ENCODE assay signal across 21 cellular contexts in genomic region chr14:74861734-74862090, GRCh38. TPM values are rescaled to one million over a fixed set of nuclear protein-coding genes. Genes with fewer than 3 reads are reported as not detected.
DNase-seq lines count a peak whose midpoint lies in the region; ATAC-seq, FAIRE-seq and TF ChIP-seq lines count a peak whose summit lies in the region.
"Had no signal": no experiment of that assay in that cellular context is flagged by ENCODE, and none has a peak within 500 bp of the region (broad histone marks: within the 10 kb centered on the region; RNA-seq: fewer than 3 reads in every experiment).

No MANE protein-coding gene starts in this region.

- no peak for TF ChIP-seq CTCF in HepG2 (CRISPR knock-in tag; IDR thresholded peaks at IDR 0.05)
- TF ChIP-seq CTCF in right lobe of liver (IDR thresholded peaks at IDR 0.05) = no peak
- TF ChIP-seq CTCF in K562 (IDR thresholded peaks at IDR 0.05 in 2 of 3, conservative IDR thresholded peaks at IDR 0.05 in 1 of 3; ENCODE audit: insufficient read depth in 2 of 3, low read depth in 1 of 3, low read length in 3 of 3) = no peak
- no peak for TF ChIP-seq CTCF in H1 (IDR thresholded peaks at IDR 0.05; ENCODE audit: control extremely low read depth in 1 of 3, insufficient read depth in 1 of 3, low read depth in 1 of 3, low read length in 3 of 3)

- H3K9me1 ChIP-seq in K562 (ENCODE audit: control insufficient read depth, insufficient read depth, low read length) = no peaks in the 10 kb centered on the region

- no peak overlapping the region for H3K4ac ChIP-seq in H1 (replicated peaks; ENCODE audit: insufficient read length, low read depth, low read length)

- H3K23me2 ChIP-seq in H1 (ENCODE audit: low read depth, low read length) = no peaks in the 10 kb centered on the region; the same call in 1 of the 2 replicates

- POLR2A ChIA-PET in HepG2 (lab: Yijun Ruan, JAX) = interaction anchor here (1.5 to 2.7 kb wide), 3 partner anchors 17 to 44 kb away, joined by 3 to 12 read pairs (median 7); no protein-coding TSS in a partner anchor
- POLR2A ChIA-PET in K562 (lab: Yijun Ruan, JAX) = interaction anchor here (0.9 to 1.5 kb wide), 6 partner anchors 11 to 163 kb away, joined by 3 to 6 read pairs (median 4); no protein-coding TSS in a partner anchor
- POLR2A ChIA-PET in H1 (lab: Charles Lee; ENCODE audit: partially characterized antibody) = interaction anchor here (0.8 to 8.6 kb wide), 10 partner anchors 9 to 265 kb away, joined by 3 to 80 read pairs (median 4); partner anchors contain the start of genes DLST, LTBP2 and NEK9

- H3K9me3 ChIP-seq in HepG2 (ENCODE audit: low read length) (no peaks in the 10 kb centered on the region), right lobe of liver (no peaks in the 10 kb centered on the region), K562 (replicated peaks; ENCODE audit: control insufficient read depth, insufficient read depth, low read depth, low read length) (no peaks in the 10 kb centered on the region), H1 (ENCODE audit: insufficient read depth in 2 of 2, low read depth in 1 of 2, low read length in 1 of 2) (no peaks in the 10 kb centered on the region)
- H3K9me3 ChIP-seq: A549; BLaER1 treated with 17β-estradiol and CSF1 and Interleukin-3, amounts not matched to agents 10 nM and 100 nM; Caco-2 had no signal

- WGBS in HepG2 (ENCODE audit: low lambda C conversion rate) = 2% methylated on average over 3 of the region's 3 CpGs
- WGBS in right lobe of liver (ENCODE audit: insufficient coverage, low coverage, low lambda C conversion rate, missing lambda C conversion rate) = 53% methylated on average over 3 of the region's 3 CpGs
- WGBS in K562 (ENCODE audit: insufficient coverage, low coverage, missing lambda C conversion rate) = 19% methylated on average over 3 of the region's 3 CpGs
- WGBS in H1 (ENCODE audit: extremely low coverage in 1 of 2, insufficient coverage in 1 of 2, insufficient read length in 1 of 2, insufficient replicate concordance in 2 of 2, low coverage in 1 of 2, low lambda C conversion rate in 2 of 2, missing lambda C conversion rate in 1 of 2), 2 experiments = 88% methylated on average over 3 of the region's 3 CpGs; no CpG with 5 or more reads in 1 of the 2 experiments

- CTCF ChIA-PET in HepG2 (lab: Yijun Ruan, JAX; ENCODE audit: low intra/inter-chr PET ratio, low total read pairs) = interaction anchor here (2.5 kb wide), 1 partner anchor 44 kb away, joined by 47 read pairs; no protein-coding TSS in a partner anchor
- CTCF ChIA-PET in K562 (lab: Yijun Ruan, JAX; ENCODE audit: low intra/inter-chr PET ratio) = interaction anchor here (1.9 to 2.1 kb wide), 2 partner anchors 43 to 227 kb away, joined by 19 to 23 read pairs; no protein-coding TSS in a partner anchor
- CTCF ChIA-PET in H1 (lab: Charles Lee; ENCODE audit: partially characterized antibody) = interaction anchor here (0.7 to 18.3 kb wide), 16 partner anchors 8 to 227 kb away, joined by 3 to 509 read pairs (median 8); partner anchors contain the start of genes DLST, PGF and PROX2

- TF ChIP-seq EP300 in HepG2 (IDR thresholded peaks at IDR 0.05; ENCODE audit: low read depth in 2 of 2, low read length in 2 of 2) (no peak), HepG2 (CRISPR knock-in tag; IDR thresholded peaks at IDR 0.05; ENCODE audit: borderline replicate concordance) (no peak), K562 (IDR thresholded peaks at IDR 0.05; ENCODE audit: low read length) (no peak), H1 (IDR thresholded peaks at IDR 0.05; ENCODE audit: borderline replicate concordance in 1 of 2, low read depth in 2 of 2, low read length in 2 of 2) (no peak)

- H3K36me3 ChIP-seq in HepG2 (replicated peaks in 1 of 2; ENCODE audit: control insufficient read depth in 1 of 2, insufficient read depth in 2 of 2, low read length in 2 of 2) (no peaks in the 10 kb centered on the region), right lobe of liver (no peaks in the 10 kb centered on the region), K562 (ENCODE audit: control insufficient read depth, insufficient read depth, low read length) (no peaks in the 10 kb centered on the region), H1 (ENCODE audit: control insufficient read depth in 2 of 4, insufficient read depth in 4 of 4, low read length in 3 of 4) (no peaks in the 10 kb centered on the region)

- no peak overlapping the region for H2BK20ac ChIP-seq in H1 (ENCODE audit: low read length)

- BruUV-seq in HepG2 (replicated peaks; lab: Mats Ljungman, UMichigan) (no TSS peak), K562 (replicated peaks; lab: Mats Ljungman, UMichigan) (no TSS peak)

- H3K9ac ChIP-seq in HepG2 (ENCODE audit: insufficient read depth, low read depth, low read length) (no peak overlapping the region), K562 (ENCODE audit: insufficient read depth in 1 of 2, low read depth in 2 of 2, low read length in 2 of 2) (no peak overlapping the region), H1 (replicated peaks in 1 of 4; ENCODE audit: extremely low read depth in 1 of 4, low read depth in 3 of 4, low read length in 3 of 4) (no peak overlapping the region)
- H3K9ac ChIP-seq: BLaER1 treated with 17β-estradiol and CSF1 and Interleukin-3, amounts not matched to agents 10 nM and 100 nM had no signal

- no peak overlapping the region for H3K56ac ChIP-seq in H1 (replicated peaks; ENCODE audit: insufficient read length, low read depth, low read length)

- no peak for ATAC-seq in HepG2
- no peak for ATAC-seq in right lobe of liver
- no peak for ATAC-seq in K562
- ATAC-seq in HG03108 (IDR thresholded peaks at IDR 0.05; ENCODE audit: unreplicated experiment) = no peak

- no peak overlapping the region for H4K8ac ChIP-seq in H1 (ENCODE audit: extremely low read depth, insufficient read depth, low read length)

- H2BK5ac ChIP-seq in H1 (ENCODE audit: low read depth, low read length) = no peak overlapping the region

- no peak overlapping the region for H4K5ac ChIP-seq in H1 (ENCODE audit: insufficient read length, low read depth, low read length)

- H2BK120ac ChIP-seq in H1 (replicated peaks; ENCODE audit: low read depth, low read length) = no peak overlapping the region

- no peak for TF ChIP-seq POLR2A in HepG2 (IDR thresholded peaks at IDR 0.05; ENCODE audit: insufficient read depth in 1 of 2, low read depth in 2 of 2, low read length in 2 of 2)
- no peak for TF ChIP-seq POLR2A in right lobe of liver (IDR thresholded peaks at IDR 0.05)
- no peak for TF ChIP-seq POLR2A in K562 (conservative IDR thresholded peaks at IDR 0.05)
- no peak for TF ChIP-seq POLR2A in H1 (IDR thresholded peaks at IDR 0.05; ENCODE audit: control extremely low read depth in 1 of 2, low read depth in 2 of 2, low read length in 2 of 2)

- H3K4me3 ChIP-seq in HepG2 (replicated peaks in 1 of 3; ENCODE audit: insufficient read depth in 1 of 3, low read depth in 2 of 3, low read length in 3 of 3) (no peak overlapping the region), right lobe of liver (no peak overlapping the region), K562 (no peak overlapping the region), H1 (ENCODE audit: extremely low read depth in 1 of 4, insufficient read depth in 2 of 4, low read depth in 3 of 4, low read length in 4 of 4) (no peak overlapping the region)
- H3K4me3 ChIP-seq: A549; BLaER1 treated with 17β-estradiol and CSF1 and Interleukin-3, amounts not matched to agents 10 nM and 100 nM had no signal

- no peak for DNase-seq in HepG2 (ENCODE audit: low spot score)
- DNase-seq in right lobe of liver = no peak
- DNase-seq in K562 (ENCODE audit: extremely low read depth in 1 of 4, low spot score in 3 of 4) = no peak
- DNase-seq in H1 (ENCODE audit: low read depth in 1 of 2, low spot score in 2 of 2) = no peak
- DNase-seq in DMS79 treated with DMSO at 0.1 percent for 48 hours (lab: John Stamatoyannopoulos, UW) = no peak
- DNase-seq: AML-193; Caco-2; Calu3; CD4-positive, alpha-beta T cell; CD8-positive, alpha-beta T cell; DMS153; DMS53; DMS79; GF-D8 had no signal

- H3K23ac ChIP-seq in H1 (ENCODE audit: insufficient read length) = no peak overlapping the region

- FAIRE-seq in HepG2 (lab: Jason Lieb, UNC) (no peak), K562 (lab: Jason Lieb, UNC) (no peak), H1 (lab: Jason Lieb, UNC) (no peak)
- FAIRE-seq: A549 had no signal

- H4K20me1 ChIP-seq in HepG2 (ENCODE audit: insufficient read depth, low read length) (no peaks in the 10 kb centered on the region), K562 (replicated peaks; ENCODE audit: control insufficient read depth, insufficient read depth, low read length) (no peaks in the 10 kb centered on the region; the same call in 1 of the 2 replicates), H1 (replicated peaks in 1 of 2; ENCODE audit: control insufficient read depth in 1 of 2, insufficient read depth in 2 of 2, low read length in 2 of 2) (no peaks in the 10 kb centered on the region)
- H4K20me1 ChIP-seq: BLaER1 treated with 17β-estradiol and CSF1 and Interleukin-3, amounts not matched to agents 10 nM and 100 nM had no signal

- intact Hi-C loops in HepG2 (cut with micrococcal nuclease; ENCODE audit: unreplicated experiment) = loop anchor here (1.0 kb wide), 1 partner anchor 44 kb away; no protein-coding TSS in a partner anchor
- intact Hi-C loops in right lobe of liver (cut with DNase I) = loop anchor here (5.0 kb wide), 1 partner anchor 46 kb away; no protein-coding TSS in a partner anchor
- intact Hi-C loops in K562 (cut with micrococcal nuclease) = loop anchor here (1.0 to 5.0 kb wide), 3 partner anchors 44 to 436 kb away; no protein-coding TSS in a partner anchor

- peaks cover 2 to 4% of the 10 kb centered on the region in 2 experiments; a peak in 1 of 5 replicates for H3K27me3 ChIP-seq in HepG2 (ENCODE audit: control insufficient read depth in 1 of 2, insufficient read depth in 2 of 2, low read length in 2 of 2)
- no peaks in the 10 kb centered on the region for H3K27me3 ChIP-seq in right lobe of liver
- no peaks in the 10 kb centered on the region for H3K27me3 ChIP-seq in K562 (ENCODE audit: control insufficient read depth in 2 of 2, insufficient read depth in 2 of 2, low read length in 2 of 2)
- no peaks in the 10 kb centered on the region for H3K27me3 ChIP-seq in H1 (replicated peaks in 1 of 4; ENCODE audit: control insufficient read depth in 3 of 4, extremely low read depth in 1 of 4, insufficient read depth in 3 of 4, low read length in 3 of 4)
- H3K27me3 ChIP-seq: BLaER1 treated with 17β-estradiol and CSF1 and Interleukin-3, amounts not matched to agents 10 nM and 100 nM had no signal

- H2BK15ac ChIP-seq in H1 (ENCODE audit: low read length) = no peak overlapping the region

- H3K4me2 ChIP-seq in HepG2 (ENCODE audit: low read depth, low read length) (no peak overlapping the region), K562 (ENCODE audit: insufficient read depth, low read length) (no peak overlapping the region), H1 (ENCODE audit: insufficient read depth in 1 of 2, low read depth in 2 of 2, low read length in 2 of 2) (no peak overlapping the region)
- H3K4me2 ChIP-seq: A549 had no signal

- H3K14ac ChIP-seq in H1 (ENCODE audit: insufficient read length) = no peak overlapping the region

- no peak overlapping the region for H2BK12ac ChIP-seq in H1 (ENCODE audit: low read depth, low read length)

- H3K79me1 ChIP-seq in H1 (ENCODE audit: low read depth, low read length) = no peaks in the 10 kb centered on the region

- H2AFZ ChIP-seq in HepG2 (ENCODE audit: low read length) = no peak overlapping the region
- no peak overlapping the region for H2AFZ ChIP-seq in K562 (ENCODE audit: low read depth, low read length)
- H2AFZ ChIP-seq in H1 (ENCODE audit: low read length) = peak overlapping the region; percentile 28; the same call in 1 of the 2 replicates

- no peak overlapping the region for H2AK5ac ChIP-seq in H1 (ENCODE audit: low read depth, low read length)

- no peak overlapping the region for H3K18ac ChIP-seq in H1 (ENCODE audit: extremely low read depth, low read length)

- H3K79me2 ChIP-seq in HepG2 (ENCODE audit: insufficient read depth, low read length) (no peaks in the 10 kb centered on the region), K562 (ENCODE audit: control insufficient read depth, insufficient read depth, low read length) (no peaks in the 10 kb centered on the region), H1 (ENCODE audit: control insufficient read depth in 1 of 2, insufficient read depth in 2 of 2, low read length in 2 of 2) (no peaks in the 10 kb centered on the region)

- peaks cover 8% of the 10 kb centered on the region for H3K4me1 ChIP-seq in HepG2 (ENCODE audit: insufficient read depth, low read length)
- H3K4me1 ChIP-seq in right lobe of liver = no peaks in the 10 kb centered on the region
- H3K4me1 ChIP-seq in K562 (replicated peaks in 1 of 2; ENCODE audit: control insufficient read depth in 2 of 2, insufficient read depth in 2 of 2, low read length in 2 of 2) = no peaks in the 10 kb centered on the region; a peak in 1 of 5 replicates
- H3K4me1 ChIP-seq in H1 (replicated peaks in 1 of 4; ENCODE audit: control insufficient read depth in 3 of 4, insufficient read depth in 4 of 4, low read length in 3 of 4) = 0 out of 7 replicates have a peak, but pooled peaks cover 0 to 2% (median 0%) of the 10 kb centered on the region in 4 experiments
- H3K4me1 ChIP-seq: A549, Caco-2 had no signal

- no peak overlapping the region for H3K27ac ChIP-seq in HepG2 (ENCODE audit: extremely low read length, insufficient read depth, low read length)
- H3K27ac ChIP-seq in right lobe of liver = no peak overlapping the region
- H3K27ac ChIP-seq in K562 (ENCODE audit: extremely low read depth, low read depth, low read length) = no peak overlapping the region
- no peak overlapping the region for H3K27ac ChIP-seq in H1 (ENCODE audit: low read depth, low read length)
- H3K27ac ChIP-seq: 22Rv1; A549; BLaER1 treated with 17β-estradiol and CSF1 and Interleukin-3, amounts not matched to agents 10 nM and 100 nM; C4-2B had no signal

- in situ Hi-C loops in HepG2 (cut with HindIII; ENCODE audit: extremely low pct_ligation_motif_present, low pct_unique_long_range_greater_than_20kb) (loop anchor here (5.0 kb wide), 1 partner anchor 46 kb away; no protein-coding TSS in a partner anchor), K562 (cut with MboI) (loop anchor here (5.0 to 10.0 kb wide), 2 partner anchors 41 to 443 kb away; no protein-coding TSS in a partner anchor)

- no peak overlapping the region for H4K91ac ChIP-seq in H1 (replicated peaks; ENCODE audit: insufficient read length, low read length)

- TF ChIP-seq RAD21 in HepG2 (CRISPR knock-in tag; IDR thresholded peaks at IDR 0.05) (no peak), K562 (CRISPR knock-in tag; conservative IDR thresholded peaks at IDR 0.05 in 1 of 2, IDR thresholded peaks at IDR 0.05 in 1 of 2) (no peak), H1 (IDR thresholded peaks at IDR 0.05 in 1 of 2, conservative IDR thresholded peaks at IDR 0.05 in 1 of 2; ENCODE audit: low read depth in 2 of 2, low read length in 2 of 2) (no peak)

RNA-seq across cellular contexts. Expression of gene PROX2, which starts 14.2 kb away (rescaled TPM):
- not detected in 2 replicates for total RNA-seq in HepG2 (2016; rRNA removed; fragmentation: Illumina TruSeq; extraction: Trizol)
- total RNA-seq in HepG2 (2016; cell fraction: cytosol; rRNA removed; fragmentation: Illumina TruSeq; extraction: Trizol; ENCODE audit: low read depth) = not detected in 2 replicates
- total RNA-seq in HepG2 (2016; cell fraction: insoluble cytoplasmic fraction; rRNA removed; fragmentation: Illumina TruSeq; extraction: Trizol) = not detected in 2 replicates
- total RNA-seq in HepG2 (2016; cell fraction: membrane; rRNA removed; fragmentation: Illumina TruSeq; extraction: Trizol) = not detected in 2 replicates
- not detected in 2 replicates for total RNA-seq in HepG2 (2016; cell fraction: nucleus; rRNA removed; fragmentation: Illumina TruSeq; extraction: Trizol)
- not detected in 2 replicates for polyA plus RNA-seq in HepG2 (2011; rRNA removed)
- not detected in 2 replicates for polyA plus RNA-seq in HepG2 (2011; cell fraction: cytosol; rRNA removed)
- polyA plus RNA-seq in HepG2 (2011; cell fraction: nucleus; rRNA removed) = not detected in 2 replicates
- polyA plus RNA-seq in HepG2 (2012) = 0.47 and 0.59 TPM in 2 replicates
- not detected in 2 replicates for polyA plus RNA-seq in HepG2 (2016; cell fraction: cytosol; fragmentation: Illumina TruSeq; extraction: Trizol; ENCODE audit: low read depth)
- polyA plus RNA-seq in HepG2 (2016; cell fraction: insoluble cytoplasmic fraction; fragmentation: Illumina TruSeq; extraction: Trizol; ENCODE audit: low read depth) = not detected in 2 replicates
- polyA plus RNA-seq in HepG2 (2016; cell fraction: membrane; fragmentation: Illumina TruSeq; extraction: Trizol; ENCODE audit: low read depth) = not detected in 2 replicates
- polyA plus RNA-seq in HepG2 (2016; cell fraction: nucleus; fragmentation: Illumina TruSeq; extraction: Trizol; ENCODE audit: insufficient read depth, low read depth) = not detected in 2 replicates
- not detected in 2 replicates for polyA minus RNA-seq in HepG2 (2011; rRNA and poly(A)+ RNA removed; ENCODE audit: low replicate concordance)
- not detected in 2 replicates for polyA minus RNA-seq in HepG2 (2011; cell fraction: cytosol; rRNA and poly(A)+ RNA removed)
- polyA minus RNA-seq in HepG2 (2011; cell fraction: nucleus; rRNA and poly(A)+ RNA removed) = not detected in 2 replicates
- not detected for total RNA-seq in right lobe of liver
- not detected in 2 replicates for total RNA-seq in K562 (2011; cell fraction: chromatin; rRNA removed; ENCODE audit: low replicate concordance)
- not detected in 2 replicates for total RNA-seq in K562 (2011; cell fraction: nucleolus; rRNA removed)
- total RNA-seq in K562 (2011; cell fraction: nucleoplasm; rRNA removed) = not detected in 2 replicates
- not detected in 2 replicates for total RNA-seq in K562 (2014; rRNA removed)
- total RNA-seq in K562 (2014; rRNA removed; fragmentation: Illumina TruSeq; extraction: Trizol) = not detected in 2 replicates
- not detected in 2 replicates for total RNA-seq in K562 (2015; rRNA removed; fragmentation: Illumina TruSeq; extraction: Trizol)
- not detected in 2 replicates for total RNA-seq in K562 (2021)
- not detected in 2 replicates for polyA plus RNA-seq in K562 (2011; rRNA removed)
- not detected in 2 replicates for polyA plus RNA-seq in K562 (2011; cell fraction: cytosol; rRNA removed)
- not detected in 2 replicates for polyA plus RNA-seq in K562 (2011; cell fraction: nucleus; rRNA removed)
- 0.03 and 0.12 TPM in 2 replicates for polyA plus RNA-seq in K562 (2012)
- not detected in 2 replicates for polyA plus RNA-seq in K562 (2014; fragmentation: Illumina TruSeq; extraction: Trizol)
- polyA plus RNA-seq in K562 (2014; fragmentation: Nextera tagmentation; extraction: Ambion mirVana) = not detected
- not detected in 2 replicates for polyA plus RNA-seq in K562 (2014; rRNA removed)
- polyA minus RNA-seq in K562 (2011; rRNA and poly(A)+ RNA removed) = not detected in 2 replicates
- not detected in 2 replicates for polyA minus RNA-seq in K562 (2011; cell fraction: cytosol; rRNA and poly(A)+ RNA removed)
- not detected in 2 replicates for polyA minus RNA-seq in K562 (2011; cell fraction: nucleus; rRNA and poly(A)+ RNA removed)
- total RNA-seq in H1 (2021; fragmentation: NEBNext Ultra II Directional; extraction: Animal tissue kit (Norgen Biotek cat#: 25700)) = not detected in 2 replicates
- polyA plus RNA-seq in H1 (2011; rRNA removed) = 0.03 and 0.08 TPM in 2 replicates
- 0.05 TPM for polyA plus RNA-seq in H1 (2011; cell fraction: cytosol; rRNA removed)
- polyA plus RNA-seq in H1 (2011; cell fraction: nucleus; rRNA removed) = 0.19 TPM
- polyA plus RNA-seq in H1 (2012, experiment 1 of 2) = 0.08 to 0.29 TPM (median 0.16 TPM) in 4 replicates
- not detected for polyA plus RNA-seq in H1 (2012, experiment 2 of 2)
- 0.02 TPM for polyA plus RNA-seq in H1 (2013, experiment 1 of 2)
- polyA plus RNA-seq in H1 (2013, experiment 2 of 2) = 0.04 TPM
- 0.05 and 0.13 TPM in 2 replicates for polyA minus RNA-seq in H1 (2011; rRNA and poly(A)+ RNA removed)
- polyA minus RNA-seq in H1 (2011; cell fraction: cytosol; rRNA and poly(A)+ RNA removed) = not detected
- polyA minus RNA-seq in H1 (2011; cell fraction: nucleus; rRNA and poly(A)+ RNA removed) = 0.10 TPM
- total RNA-seq: A172, Caco-2, Calu3 had no signal
- polyA plus RNA-seq: A549, BJ had no signal

RNA-seq across cellular contexts. Expression of gene DLST, which starts 20.0 kb away (rescaled TPM):
- 56.5 and 69.9 TPM in 2 replicates for total RNA-seq in HepG2 (2016; rRNA removed; fragmentation: Illumina TruSeq; extraction: Trizol)
- 17.0 and 17.6 TPM in 2 replicates for total RNA-seq in HepG2 (2016; cell fraction: cytosol; rRNA removed; fragmentation: Illumina TruSeq; extraction: Trizol; ENCODE audit: low read depth)
- total RNA-seq in HepG2 (2016; cell fraction: insoluble cytoplasmic fraction; rRNA removed; fragmentation: Illumina TruSeq; extraction: Trizol) = 53.1 and 69.5 TPM in 2 replicates
- 32.7 and 34.6 TPM in 2 replicates for total RNA-seq in HepG2 (2016; cell fraction: membrane; rRNA removed; fragmentation: Illumina TruSeq; extraction: Trizol)
- 51.4 and 61.7 TPM in 2 replicates for total RNA-seq in HepG2 (2016; cell fraction: nucleus; rRNA removed; fragmentation: Illumina TruSeq; extraction: Trizol)
- 94.3 and 102 TPM in 2 replicates for polyA plus RNA-seq in HepG2 (2011; rRNA removed)
- 93.1 and 108 TPM in 2 replicates for polyA plus RNA-seq in HepG2 (2011; cell fraction: cytosol; rRNA removed)
- polyA plus RNA-seq in HepG2 (2011; cell fraction: nucleus; rRNA removed) = 122 and 123 TPM in 2 replicates
- polyA plus RNA-seq in HepG2 (2012) = 73.8 and 77.6 TPM in 2 replicates
- 10.6 and 12.2 TPM in 2 replicates for polyA plus RNA-seq in HepG2 (2016; cell fraction: cytosol; fragmentation: Illumina TruSeq; extraction: Trizol; ENCODE audit: low read depth)
- 80.8 and 82.0 TPM in 2 replicates for polyA plus RNA-seq in HepG2 (2016; cell fraction: insoluble cytoplasmic fraction; fragmentation: Illumina TruSeq; extraction: Trizol; ENCODE audit: low read depth)
- polyA plus RNA-seq in HepG2 (2016; cell fraction: membrane; fragmentation: Illumina TruSeq; extraction: Trizol; ENCODE audit: low read depth) = 19.6 and 22.7 TPM in 2 replicates
- 113 and 120 TPM in 2 replicates for polyA plus RNA-seq in HepG2 (2016; cell fraction: nucleus; fragmentation: Illumina TruSeq; extraction: Trizol; ENCODE audit: insufficient read depth, low read depth)
- polyA minus RNA-seq in HepG2 (2011; rRNA and poly(A)+ RNA removed; ENCODE audit: low replicate concordance) = 129 and 131 TPM in 2 replicates
- polyA minus RNA-seq in HepG2 (2011; cell fraction: cytosol; rRNA and poly(A)+ RNA removed) = 45.5 and 49.7 TPM in 2 replicates
- 71.3 and 89.1 TPM in 2 replicates for polyA minus RNA-seq in HepG2 (2011; cell fraction: nucleus; rRNA and poly(A)+ RNA removed)
- 100 to 1,000 TPM in 1 of 6 experiments, 10 to 100 TPM in 5; 63.8 to 112 (median 68.8) TPM for total RNA-seq in right lobe of liver
- total RNA-seq in K562 (2011; cell fraction: chromatin; rRNA removed; ENCODE audit: low replicate concordance) = 96.4 and 101 TPM in 2 replicates
- total RNA-seq in K562 (2011; cell fraction: nucleolus; rRNA removed) = 50.0 and 54.5 TPM in 2 replicates
- 83.8 and 136 TPM in 2 replicates for total RNA-seq in K562 (2011; cell fraction: nucleoplasm; rRNA removed)
- 28.8 and 32.3 TPM in 2 replicates for total RNA-seq in K562 (2014; rRNA removed)
- total RNA-seq in K562 (2014; rRNA removed; fragmentation: Illumina TruSeq; extraction: Trizol) = 45.1 and 45.4 TPM in 2 replicates
- total RNA-seq in K562 (2015; rRNA removed; fragmentation: Illumina TruSeq; extraction: Trizol) = 37.2 and 38.7 TPM in 2 replicates
- 61.3 and 67.5 TPM in 2 replicates for total RNA-seq in K562 (2021)
- polyA plus RNA-seq in K562 (2011; rRNA removed) = 73.5 and 73.7 TPM in 2 replicates
- polyA plus RNA-seq in K562 (2011; cell fraction: cytosol; rRNA removed) = 66.2 and 78.3 TPM in 2 replicates
- 98.3 and 111 TPM in 2 replicates for polyA plus RNA-seq in K562 (2011; cell fraction: nucleus; rRNA removed)
- polyA plus RNA-seq in K562 (2012) = 43.2 and 47.4 TPM in 2 replicates
- 65.2 and 70.0 TPM in 2 replicates for polyA plus RNA-seq in K562 (2014; fragmentation: Illumina TruSeq; extraction: Trizol)
- polyA plus RNA-seq in K562 (2014; fragmentation: Nextera tagmentation; extraction: Ambion mirVana) = 1 to 10 TPM; 3.0 to 9.0 TPM
- polyA plus RNA-seq in K562 (2014; rRNA removed) = 50.4 and 60.0 TPM in 2 replicates
- 65.5 and 79.8 TPM in 2 replicates for polyA minus RNA-seq in K562 (2011; rRNA and poly(A)+ RNA removed)
- 30.1 and 31.2 TPM in 2 replicates for polyA minus RNA-seq in K562 (2011; cell fraction: cytosol; rRNA and poly(A)+ RNA removed)
- 28.5 and 42.7 TPM in 2 replicates for polyA minus RNA-seq in K562 (2011; cell fraction: nucleus; rRNA and poly(A)+ RNA removed)
- total RNA-seq in H1 (2021; fragmentation: NEBNext Ultra II Directional; extraction: Animal tissue kit (Norgen Biotek cat#: 25700)) = 111 and 117 TPM in 2 replicates
- 96.5 and 120 TPM in 2 replicates for polyA plus RNA-seq in H1 (2011; rRNA removed)
- 151 TPM for polyA plus RNA-seq in H1 (2011; cell fraction: cytosol; rRNA removed)
- polyA plus RNA-seq in H1 (2011; cell fraction: nucleus; rRNA removed) = 173 TPM
- polyA plus RNA-seq in H1 (2012, experiment 1 of 2) = 81.2 to 99.3 TPM (median 96.1 TPM) in 4 replicates
- polyA plus RNA-seq in H1 (2012, experiment 2 of 2) = 66.6 TPM
- 49.9 TPM for polyA plus RNA-seq in H1 (2013, experiment 1 of 2)
- 48.6 TPM for polyA plus RNA-seq in H1 (2013, experiment 2 of 2)
- polyA minus RNA-seq in H1 (2011; rRNA and poly(A)+ RNA removed) = 159 and 173 TPM in 2 replicates
- polyA minus RNA-seq in H1 (2011; cell fraction: cytosol; rRNA and poly(A)+ RNA removed) = 73.1 TPM
- polyA minus RNA-seq in H1 (2011; cell fraction: nucleus; rRNA and poly(A)+ RNA removed) = 68.7 TPM
